In genomic region chr9:124939944-124940343, GRCh38 we compare ENCODE assay signal across 8 cellular contexts. TPM values are rescaled to one million over a fixed set of nuclear protein-coding genes. Genes with fewer than 3 reads are reported as not detected.
A peak's percentile ranks its signal among the peaks of the same experiment; 100 is the strongest.
DNase-seq lines count a peak whose midpoint lies in the region; FAIRE-seq and TF ChIP-seq lines count a peak whose summit lies in the region.

No MANE protein-coding gene starts in this region.

- H3K4me3 ChIP-seq in adrenal gland: peak overlapping the region in 2 of 4 donors; percentile 72 to 94
- peak overlapping the region; percentile 84 to 97 for H3K4me3 ChIP-seq in testis

- no peak for TF ChIP-seq CTCF in adrenal gland (IDR thresholded peaks at IDR 0.05)
- no peak for TF ChIP-seq CTCF in testis (IDR thresholded peaks at IDR 0.05)

- H3K27ac ChIP-seq in adrenal gland (peak overlapping the region; percentile 95 to 99 (median 97)), testis (peak overlapping the region in 1 of 2 donors; percentile 91)

- no peak for FAIRE-seq in urothelium cell line (lab: Jason Lieb, UNC)

- no peaks in the 10 kb centered on the region for H3K27me3 ChIP-seq in adrenal gland
- H3K27me3 ChIP-seq in testis: no peaks in the 10 kb centered on the region

- H3K9me3 ChIP-seq in adrenal gland (replicated peaks in 1 of 3): no peaks in the 10 kb centered on the region
- H3K9me3 ChIP-seq in testis: no peaks in the 10 kb centered on the region

- peak overlapping the region; percentile 86 for H3K27ac Mint-ChIP-seq in activated CD4-positive, alpha-beta T cell treated with anti-CD3 and anti-CD28 coated beads, Interleukin-2, amount 10 ng/mL, durations not matched to agents 24 days and 14 days

- no peak for DNase-seq in activated CD4-positive, alpha-beta T cell treated with anti-CD3 and anti-CD28 coated beads, Interleukin-2, amount 10 ng/mL, durations not matched to agents 24 days and 14 days
- no peak for DNase-seq in activated CD4-positive, alpha-beta T cell treated with anti-CD3 and anti-CD28 coated beads, Interleukin-2, amount 50 U/mL, for 1 hour
- DNase-seq in adrenal gland (no peak), left kidney (ENCODE audit: low read depth, low spot score) (peak; percentile 1), testis (no peak), pons (ENCODE audit: low spot score) (no peak), urothelium cell line (ENCODE audit: low spot score) (no peak), NCI-H1105 (lab: John Stamatoyannopoulos, UW) (no peak)

- H3K4me1 Mint-ChIP-seq in activated CD4-positive, alpha-beta T cell treated with anti-CD3 and anti-CD28 coated beads, Interleukin-2, amount 10 ng/mL, durations not matched to agents 24 days and 14 days: peaks cover 21% of the 10 kb centered on the region

- H3K9me3 Mint-ChIP-seq in activated CD4-positive, alpha-beta T cell treated with anti-CD3 and anti-CD28 coated beads, Interleukin-2, amount 10 ng/mL, durations not matched to agents 24 days and 14 days: no peaks in the 10 kb centered on the region

- H3K27me3 Mint-ChIP-seq in activated CD4-positive, alpha-beta T cell treated with anti-CD3 and anti-CD28 coated beads, Interleukin-2, amount 10 ng/mL, durations not matched to agents 24 days and 14 days: no peaks in the 10 kb centered on the region

- peaks cover 15% of the 10 kb centered on the region for H3K36me3 Mint-ChIP-seq in activated CD4-positive, alpha-beta T cell treated with anti-CD3 and anti-CD28 coated beads, Interleukin-2, amount 10 ng/mL, durations not matched to agents 24 days and 14 days (ENCODE audit: low read depth)

- peak overlapping the region; percentile 95 for H3K4me3 Mint-ChIP-seq in activated CD4-positive, alpha-beta T cell treated with anti-CD3 and anti-CD28 coated beads, Interleukin-2, amount 10 ng/mL, durations not matched to agents 24 days and 14 days

- intact Hi-C loops in activated CD4-positive, alpha-beta T cell treated with anti-CD3 and anti-CD28 coated beads, Interleukin-2, amount 10 ng/mL, durations not matched to agents 24 days and 14 days (cut with micrococcal nuclease): loop anchor here (2.0 to 5.0 kb wide), 3 partner anchors 169 to 432 kb away; partner anchors contain the start of gene NR6A1
- intact Hi-C loops in adrenal gland (cut with DNase I) (loop anchor here in 1 of 2 donors (10.0 kb wide), 1 partner anchor 205 kb away; the partner anchor contains the start of gene SCAI), testis (cut with DNase I; ENCODE audit: low total_unique reads) (no loop called here)

- peaks cover 6 to 16% of the 10 kb centered on the region in 2 donors for H3K4me1 ChIP-seq in adrenal gland (replicated peaks in 1 of 2)
- H3K4me1 ChIP-seq in testis: peaks cover 13% of the 10 kb centered on the region

- H3K36me3 ChIP-seq in adrenal gland (replicated peaks in 1 of 2) (peaks cover 0 to 13% of the 10 kb centered on the region in 2 donors), testis (ENCODE audit: low read depth, missing control alignments) (no peaks in the 10 kb centered on the region)

- TF ChIP-seq POLR2A in adrenal gland (IDR thresholded peaks at IDR 0.05): no peak
- TF ChIP-seq POLR2A in testis (IDR thresholded peaks at IDR 0.05): no peak

RNA-seq across cellular contexts. Expression of gene GOLGA1, which starts 0.9 kb away (rescaled TPM):
- 17.3 and 19.3 TPM in 2 replicates for total RNA-seq in activated CD4-positive, alpha-beta T cell treated with anti-CD3 and anti-CD28 coated beads, Interleukin-2, amount 10 ng/mL, durations not matched to agents 24 days and 14 days
- total RNA-seq in adrenal gland: 10 to 100 TPM; 15.1 to 30.2 (median 25.2) TPM
- 10 to 100 TPM; 13.0 to 23.6 (median 17.9) TPM for polyA plus RNA-seq in adrenal gland
- total RNA-seq in testis: 10 to 100 TPM; 36.1 to 54.2 TPM
- 36.7 TPM for polyA plus RNA-seq in testis (ENCODE audit: insufficient read depth, low read depth, low replicate concordance)
